Comparison of ENCODE assay signal across 22 cellular contexts in genomic region chr7:114647518-114647917, GRCh38.
"Had no signal": no experiment of that assay in that cellular context is flagged by ENCODE, and none has a peak within 500 bp of the region (broad histone marks: within the 10 kb centered on the region; RNA-seq: fewer than 3 reads in every experiment).

No MANE protein-coding gene starts in this region.

- H3K36me3 ChIP-seq: colonic mucosa, gastrocnemius medialis, heart right ventricle, left lung, lower lobe of right lung had no signal

- H3K27me3 ChIP-seq: colonic mucosa, esophagus squamous epithelium, gastrocnemius medialis, heart right ventricle, left lung had no signal

- H3K9me3 ChIP-seq: colonic mucosa, esophagus squamous epithelium, gastrocnemius medialis, heart right ventricle, left lung, lower lobe of right lung, mucosa of descending colon had no signal

- H3K27ac ChIP-seq: colonic mucosa, epithelial cell of prostate, esophagus squamous epithelium, gastrocnemius medialis, heart right ventricle, left lung, lower lobe of right lung had no signal

- H3K4me1 ChIP-seq: colonic mucosa, esophagus squamous epithelium, gastrocnemius medialis, heart right ventricle, left lung, lower lobe of right lung had no signal

- H3K4me3 ChIP-seq: colonic mucosa, esophagus squamous epithelium, gastrocnemius medialis, heart right ventricle, left lung, lower lobe of right lung, mucosa of descending colon had no signal

- DNase-seq: colonic mucosa; cortex of kidney; effector CD8-positive, alpha-beta T cell; effector memory CD8-positive, alpha-beta T cell; endodermal cell; erythroblast; esophagus squamous epithelium; foreskin fibroblast; foreskin melanocyte; gastrocnemius medialis; glutamatergic neuron; head of caudate nucleus; heart right ventricle; hippocampal formation; left cardiac atrium; left lung; left ventricle myocardium superior; lower lobe of right lung; mesenchymal stem cell; mucosa of descending colon; naive B cell had no signal
